ENCODE assay signal across 16 cellular contexts in genomic region chr9:102499468-102499867, GRCh38.
DNase-seq lines count a peak whose midpoint lies in the region; ATAC-seq and TF ChIP-seq lines count a peak whose summit lies in the region.
"Had no signal": no experiment of that assay in that cellular context is flagged by ENCODE, and none has a peak within 500 bp of the region (broad histone marks: within the 10 kb centered on the region; RNA-seq: fewer than 3 reads in every experiment).

No MANE protein-coding gene starts in this region.

- no peaks in the 10 kb centered on the region for H3K9me3 ChIP-seq in SK-N-SH
- H3K9me3 ChIP-seq: colonic mucosa had no signal

- H3K79me2 ChIP-seq in SK-N-SH (ENCODE audit: insufficient read depth): no peaks in the 10 kb centered on the region
- H3K79me2 ChIP-seq: parathyroid adenoma had no signal

- no peak overlapping the region for H2AFZ ChIP-seq in SK-N-SH (ENCODE audit: low read depth)
- H2AFZ ChIP-seq: parathyroid adenoma had no signal

- CTCF ChIA-PET in SK-N-SH (lab: Yijun Ruan, JAX): no interaction called here

- H3K27ac ChIP-seq in SK-N-SH (ENCODE audit: low read depth in 2 of 2, low read length in 1 of 2): no peak overlapping the region
- H3K27ac ChIP-seq: colonic mucosa, heart left ventricle, parathyroid adenoma had no signal

- H3K27ac Mint-ChIP-seq in endothelial cell (ENCODE audit: unreplicated experiment): no peak overlapping the region
- H3K27ac Mint-ChIP-seq in immature natural killer cell: no peak overlapping the region
- H3K27ac Mint-ChIP-seq: activated CD4-positive, alpha-beta memory T cell treated with anti-CD3 and anti-CD28 coated beads for 36 hours had no signal

- H3F3A ChIP-seq in SK-N-SH (replicated peaks; ENCODE audit: insufficient read depth): no peaks in the 10 kb centered on the region

- H3K27me3 ChIP-seq in SK-N-SH (ENCODE audit: insufficient read depth): no peaks in the 10 kb centered on the region
- H3K27me3 ChIP-seq: colonic mucosa, heart left ventricle had no signal

- no peaks in the 10 kb centered on the region for H4K20me1 ChIP-seq in SK-N-SH (ENCODE audit: insufficient read depth)

- H3K27me3 Mint-ChIP-seq in endothelial cell (ENCODE audit: unreplicated experiment): no peaks in the 10 kb centered on the region
- H3K27me3 Mint-ChIP-seq in immature natural killer cell (ENCODE audit: low read depth in 3 of 3): peaks cover 0 to 3% (median 2%) of the 10 kb centered on the region in 3 donors
- H3K27me3 Mint-ChIP-seq: activated CD4-positive, alpha-beta memory T cell treated with anti-CD3 and anti-CD28 coated beads for 36 hours had no signal

- H3K4me1 Mint-ChIP-seq in endothelial cell (ENCODE audit: unreplicated experiment): no peaks in the 10 kb centered on the region
- peaks cover 0 to 2% of the 10 kb centered on the region in 2 donors for H3K4me1 Mint-ChIP-seq in immature natural killer cell

- no peaks in the 10 kb centered on the region for H3K9me2 ChIP-seq in SK-N-SH

- WGBS in SK-N-SH (ENCODE audit: low lambda C conversion rate): 4% methylated on average over 1 of the region's 1 CpG

- no peak for TF ChIP-seq POLR2A in GM18505 (IDR thresholded peaks at IDR 0.05; ENCODE audit: borderline replicate concordance, extremely low read depth, insufficient read depth, insufficient read length)

- H3K36me3 ChIP-seq in SK-N-SH (replicated peaks in 1 of 2; ENCODE audit: control insufficient read depth in 1 of 2, insufficient read depth in 2 of 2, low read length in 1 of 2): no peaks in the 10 kb centered on the region
- H3K36me3 ChIP-seq: colonic mucosa, heart left ventricle had no signal

- no peaks in the 10 kb centered on the region for H3K4me1 ChIP-seq in SK-N-SH (ENCODE audit: control insufficient read depth in 1 of 2, insufficient read depth in 2 of 2, low read depth in 1 of 2, low read length in 1 of 2)
- H3K4me1 ChIP-seq: colonic mucosa, heart left ventricle, parathyroid adenoma had no signal

- H3K9me3 Mint-ChIP-seq in endothelial cell (ENCODE audit: unreplicated experiment) (peaks cover 29% of the 10 kb centered on the region), immature natural killer cell (peaks cover 20 to 74% (median 39%) of the 10 kb centered on the region in 6 donors)

- TF ChIP-seq CTCF in endothelial cell (IDR thresholded peaks at IDR 0.05; ENCODE audit: unreplicated experiment) (no peak), SK-N-SH (IDR thresholded peaks at IDR 0.05) (no peak)

- peaks cover 5% of the 10 kb centered on the region for H3K36me3 Mint-ChIP-seq in endothelial cell (ENCODE audit: low read depth, unreplicated experiment)
- H3K36me3 Mint-ChIP-seq in immature natural killer cell: no peaks in the 10 kb centered on the region
- H3K36me3 Mint-ChIP-seq: activated CD4-positive, alpha-beta memory T cell treated with anti-CD3 and anti-CD28 coated beads for 36 hours had no signal

- H3K4me2 ChIP-seq in SK-N-SH: no peak overlapping the region

- POLR2A ChIA-PET in SK-N-SH (lab: Yijun Ruan, JAX): no interaction called here

- ATAC-seq in GM18505 (IDR thresholded peaks at IDR 0.05; ENCODE audit: unreplicated experiment) (peak; percentile 65), HG02623 (IDR thresholded peaks at IDR 0.05; ENCODE audit: unreplicated experiment) (peak; percentile 50), HG03565 (IDR thresholded peaks at IDR 0.05; ENCODE audit: unreplicated experiment) (peak; percentile 62)
- ATAC-seq: heart left ventricle had no signal

- no peak for TF ChIP-seq EP300 in SK-N-SH (IDR thresholded peaks at IDR 0.05; ENCODE audit: borderline replicate concordance in 1 of 2, low read depth in 1 of 2, low read length in 1 of 2)

- H3K4me3 Mint-ChIP-seq in endothelial cell (ENCODE audit: unreplicated experiment) (no peak overlapping the region), immature natural killer cell (no peak overlapping the region)
- H3K4me3 Mint-ChIP-seq: activated CD4-positive, alpha-beta memory T cell treated with anti-CD3 and anti-CD28 coated beads for 36 hours had no signal

- peak; percentile 14 for DNase-seq in non-pigmented ciliary epithelial cell (ENCODE audit: low read depth)
- no peak for DNase-seq in endothelial cell (ENCODE audit: low spot score)
- DNase-seq in SK-N-SH: no peak
- no peak for DNase-seq in activated CD4-positive, alpha-beta T cell treated with anti-CD3 and anti-CD28 coated beads, Interleukin-2, amount 50 U/mL, for 48 hours
- no peak for DNase-seq in immature natural killer cell
- DNase-seq: activated CD4-positive, alpha-beta memory T cell treated with anti-CD3 and anti-CD28 coated beads for 36 hours; anterior cingulate cortex; colonic mucosa; erythroblast; heart left ventricle; NCI-H1048; substantia nigra had no signal

- H3K4me3 ChIP-seq in SK-N-SH (ENCODE audit: low read depth in 2 of 2, low read length in 1 of 2): no peak overlapping the region
- H3K4me3 ChIP-seq: colonic mucosa, heart left ventricle had no signal

- no peak overlapping the region for H3K9ac ChIP-seq in SK-N-SH
- H3K9ac ChIP-seq: parathyroid adenoma had no signal

- no peak for TF ChIP-seq RAD21 in SK-N-SH (IDR thresholded peaks at IDR 0.05; ENCODE audit: low read length)

TF ChIP-seq in SK-N-SH, 30 proteins besides CTCF, POLR2A, EP300 and RAD21:
- TF ChIP-seq TAF1 (IDR thresholded peaks at IDR 0.05; ENCODE audit: borderline replicate concordance, low read depth, low read length) (no peak), POLR2AphosphoS5 (IDR thresholded peaks at IDR 0.05; ENCODE audit: low read depth, low read length) (no peak), FOSL2 (IDR thresholded peaks at IDR 0.05; ENCODE audit: borderline replicate concordance, low read depth) (no peak), REST (IDR thresholded peaks at IDR 0.05; ENCODE audit: low read depth, low read length) (no peak), USF1 (IDR thresholded peaks at IDR 0.05; ENCODE audit: borderline replicate concordance, low read depth) (no peak)
